Comparison of ENCODE assay signal across 22 cellular contexts in genomic region chr2:192696857-192697256, GRCh38.
A peak's percentile ranks its signal among the peaks of the same experiment; 100 is the strongest.
DNase-seq lines count a peak whose midpoint lies in the region; ATAC-seq, FAIRE-seq and TF ChIP-seq lines count a peak whose summit lies in the region.
"Had no signal": no experiment of that assay in that cellular context is flagged by ENCODE, and none has a peak within 500 bp of the region (broad histone marks: within the 10 kb centered on the region; RNA-seq: fewer than 3 reads in every experiment).

No MANE protein-coding gene starts in this region.

- H3K9ac ChIP-seq in MM.1S (ENCODE audit: low read length): no peak overlapping the region
- H3K9ac ChIP-seq: BLaER1 treated with 17β-estradiol and CSF1 and Interleukin-3, amounts not matched to agents 10 nM and 100 nM had no signal

- H3K36me3 ChIP-seq in MM.1S (replicated peaks; ENCODE audit: insufficient read depth, low read length) (no peaks in the 10 kb centered on the region), left lung (no peaks in the 10 kb centered on the region)
- H3K36me3 ChIP-seq: BLaER1 treated with 17β-estradiol and CSF1 and Interleukin-3, amounts not matched to agents 10 nM and 100 nM; Peyer's patch had no signal

- no peak for TF ChIP-seq POLR2A in H54 (IDR thresholded peaks at IDR 0.05; ENCODE audit: low read depth, low read length)

- peak overlapping the region; percentile 49 for H3K27ac Mint-ChIP-seq in progenitor cell of endocrine pancreas
- H3K27ac Mint-ChIP-seq: CD4-positive, alpha-beta memory T cell; T-helper 1 cell treated with Interleukin-12 subunit alpha and Interleukin-12 subunit beta and Interleukin-4 antibody, amounts not matched to agents 30 μg/mL and 1 μg/mL, for 36 hours had no signal

- H3K79me2 ChIP-seq in MM.1S (ENCODE audit: low read length): no peaks in the 10 kb centered on the region

- H3K9me3 ChIP-seq in MM.1S (replicated peaks; ENCODE audit: insufficient read depth, low read length) (no peaks in the 10 kb centered on the region), left lung (no peaks in the 10 kb centered on the region)
- H3K9me3 ChIP-seq: BLaER1 treated with 17β-estradiol and CSF1 and Interleukin-3, amounts not matched to agents 10 nM and 100 nM; Peyer's patch had no signal

- no peaks in the 10 kb centered on the region for H3K36me3 Mint-ChIP-seq in progenitor cell of endocrine pancreas (ENCODE audit: insufficient read depth)
- H3K36me3 Mint-ChIP-seq: CD4-positive, alpha-beta memory T cell had no signal

- no peaks in the 10 kb centered on the region for H3F3A ChIP-seq in MM.1S (ENCODE audit: insufficient read depth, low read length)

- H3K4me3 Mint-ChIP-seq in progenitor cell of endocrine pancreas (ENCODE audit: low read depth): no peak overlapping the region
- H3K4me3 Mint-ChIP-seq: CD4-positive, alpha-beta memory T cell; T-helper 1 cell treated with Interleukin-12 subunit alpha and Interleukin-12 subunit beta and Interleukin-4 antibody, amounts not matched to agents 30 μg/mL and 1 μg/mL, for 36 hours had no signal

- H4K20me1 ChIP-seq in MM.1S (ENCODE audit: insufficient read depth, low read length): no peaks in the 10 kb centered on the region
- H4K20me1 ChIP-seq: BLaER1 treated with 17β-estradiol and CSF1 and Interleukin-3, amounts not matched to agents 10 nM and 100 nM had no signal

- DNase-seq in H54 (ENCODE audit: insufficient read length, low spot score): no peak
- DNase-seq in MM.1S: peak; percentile 19
- DNase-seq in progenitor cell of endocrine pancreas (ENCODE audit: low spot score, unreplicated experiment): no peak
- DNase-seq in activated effector memory CD4-positive, alpha-beta T cell treated with Interleukin-2 at 50 U/mL for 16 hours: no peak
- DNase-seq in left lung: no peak
- DNase-seq: ACHN; CD4-positive, alpha-beta memory T cell; DND-41; H7; KBM-7; NCI-H1105; NCI-H146; NCI-H2029; NCI-H226; NCI-H510A treated with DMSO at 0.1 percent for 48 hours; NCI-H748 treated with DMSO at 0.1 percent for 48 hours; NK-92 treated with Interleukin-12 subunit alpha and Interleukin-12 subunit beta, amount 100 ng/mL, for 24 hours; Peyer's patch had no signal

- H3K9me2 ChIP-seq in MM.1S (replicated peaks; ENCODE audit: insufficient read depth, low read length): no peaks in the 10 kb centered on the region

- H3K4me1 ChIP-seq in MM.1S (ENCODE audit: low read length): no peaks in the 10 kb centered on the region
- no peaks in the 10 kb centered on the region for H3K4me1 ChIP-seq in left lung
- H3K4me1 ChIP-seq: BLaER1 treated with 17β-estradiol and CSF1 and Interleukin-3, amounts not matched to agents 10 nM and 100 nM; Peyer's patch had no signal

- intact Hi-C loops in left lung (cut with DNase I): no loop called here

- H2AFZ ChIP-seq in MM.1S (ENCODE audit: low read length): no peak overlapping the region

- H3K4me2 ChIP-seq in MM.1S (ENCODE audit: low read depth, low read length): peak overlapping the region; percentile 4; the same call in 1 of the 2 replicates
- H3K4me2 ChIP-seq: BLaER1 treated with 17β-estradiol and CSF1 and Interleukin-3, amounts not matched to agents 10 nM and 100 nM had no signal

- peak; percentile 77 for FAIRE-seq in H54 (lab: Jason Lieb, UNC)

- H3K27ac ChIP-seq in MM.1S (ENCODE audit: low read length) (no peak overlapping the region), left lung (no peak overlapping the region)
- H3K27ac ChIP-seq: BLaER1 treated with 17β-estradiol and CSF1 and Interleukin-3, amounts not matched to agents 10 nM and 100 nM; Peyer's patch had no signal

- ATAC-seq in GM18867 (IDR thresholded peaks at IDR 0.05; ENCODE audit: unreplicated experiment) (peak; percentile 61), GM21526 (IDR thresholded peaks at IDR 0.05; ENCODE audit: low FRiP score, unreplicated experiment) (no peak), left lung (no peak)

- no peaks in the 10 kb centered on the region for H3K27me3 Mint-ChIP-seq in progenitor cell of endocrine pancreas
- H3K27me3 Mint-ChIP-seq: CD4-positive, alpha-beta memory T cell had no signal

- H3K4me1 Mint-ChIP-seq in progenitor cell of endocrine pancreas (ENCODE audit: low read depth): no peaks in the 10 kb centered on the region
- H3K4me1 Mint-ChIP-seq: CD4-positive, alpha-beta memory T cell had no signal

- no peak for TF ChIP-seq CTCF in MM.1S (IDR thresholded peaks at IDR 0.05; ENCODE audit: low read length)
- TF ChIP-seq CTCF in progenitor cell of endocrine pancreas (IDR thresholded peaks at IDR 0.05; ENCODE audit: unreplicated experiment): no peak
- TF ChIP-seq CTCF in left lung (IDR thresholded peaks at IDR 0.05): no peak

- no peaks in the 10 kb centered on the region for H3K9me3 Mint-ChIP-seq in progenitor cell of endocrine pancreas (ENCODE audit: low read depth)
- H3K9me3 Mint-ChIP-seq: T-helper 1 cell treated with Interleukin-12 subunit alpha and Interleukin-12 subunit beta and Interleukin-4 antibody, amounts not matched to agents 30 μg/mL and 1 μg/mL, for 36 hours had no signal

- H3K4me3 ChIP-seq in MM.1S (ENCODE audit: low read length) (no peak overlapping the region), left lung (no peak overlapping the region)
- H3K4me3 ChIP-seq: BLaER1 treated with 17β-estradiol and CSF1 and Interleukin-3, amounts not matched to agents 10 nM and 100 nM; Peyer's patch had no signal

- H3K27me3 ChIP-seq in MM.1S (replicated peaks; ENCODE audit: insufficient read depth, low read length) (no peaks in the 10 kb centered on the region), left lung (no peaks in the 10 kb centered on the region)
- H3K27me3 ChIP-seq: BLaER1 treated with 17β-estradiol and CSF1 and Interleukin-3, amounts not matched to agents 10 nM and 100 nM; Peyer's patch had no signal
